ENCODE assay signal across 8 cellular contexts in genomic region chr5:88502179-88503064, GRCh38.
DNase-seq lines count a peak whose midpoint lies in the region; ATAC-seq lines count a peak whose summit lies in the region.

No MANE protein-coding gene starts in this region.

- H3K18ac ChIP-seq in mesendoderm (ENCODE audit: low read length), result no peak overlapping the region

- CTCF ChIA-PET in activated naive CD4-positive, alpha-beta T cell treated with anti-CD3 and anti-CD28 coated beads, Interleukin-2, amount 10 ng/mL, durations not matched to agents 7 days and 5 days (lab: Charles Lee), result interaction anchor here (0.7 kb wide), 1 partner anchor 228 kb away, joined by 3 read pairs; no protein-coding TSS in a partner anchor

- H3K4me1 ChIP-seq in esophagus (ENCODE audit: control insufficient read depth in 2 of 2, insufficient read depth in 2 of 2, low read length in 1 of 2) (no peaks in the 10 kb centered on the region), skeletal muscle satellite cell (ENCODE audit: control insufficient read depth, insufficient read depth, low read length) (no peaks in the 10 kb centered on the region), mesendoderm (ENCODE audit: control insufficient read depth, low read depth, low read length) (no peaks in the 10 kb centered on the region)

- H3K27ac ChIP-seq in esophagus (ENCODE audit: low read depth in 2 of 2, low read length in 1 of 2) (no peak overlapping the region), mesendoderm (ENCODE audit: low read depth, low read length) (no peak overlapping the region)

- H3K4me1 Mint-ChIP-seq in activated naive CD4-positive, alpha-beta T cell treated with anti-CD3 and anti-CD28 coated beads, Interleukin-2, amount 10 ng/mL, durations not matched to agents 7 days and 5 days, result peaks cover 20% of the 10 kb centered on the region

- no peak overlapping the region for H4K8ac ChIP-seq in mesendoderm (ENCODE audit: low read depth, low read length)

- peak; percentile 21 for DNase-seq in activated naive CD4-positive, alpha-beta T cell treated with anti-CD3 and anti-CD28 coated beads, Interleukin-2, amount 10 ng/mL, durations not matched to agents 7 days and 5 days
- DNase-seq in activated naive CD4-positive, alpha-beta T cell (lab: John Stamatoyannopoulos, UW), result no peak
- DNase-seq in RKO (ENCODE audit: low spot score), result peak; percentile 20
- no peak for DNase-seq in mesendoderm
- DNase-seq in activated CD8-positive, alpha-beta memory T cell treated with anti-CD3 and anti-CD28 coated beads, Interleukin-2, amount 50 U/mL, for 4 hours, result no peak

- H2BK5ac ChIP-seq in mesendoderm (ENCODE audit: low read length), result no peak overlapping the region

- no peaks in the 10 kb centered on the region for H3K79me2 ChIP-seq in mesendoderm (ENCODE audit: control insufficient read depth, insufficient read depth, low read length)

- H3K23ac ChIP-seq in mesendoderm (ENCODE audit: low read length), result no peak overlapping the region

- no peaks in the 10 kb centered on the region for H3K79me1 ChIP-seq in mesendoderm (ENCODE audit: low read length)

- H3K27me3 ChIP-seq in esophagus (ENCODE audit: control insufficient read depth in 1 of 2, insufficient read depth in 2 of 2, low read length in 2 of 2) (no peaks in the 10 kb centered on the region), skeletal muscle satellite cell (ENCODE audit: control insufficient read depth, insufficient read depth, low read length) (peaks cover 5% of the 10 kb centered on the region), mesendoderm (ENCODE audit: insufficient read depth, low read length, poor library complexity) (no peaks in the 10 kb centered on the region)

- H3K9me3 Mint-ChIP-seq in activated naive CD4-positive, alpha-beta T cell treated with anti-CD3 and anti-CD28 coated beads, Interleukin-2, amount 10 ng/mL, durations not matched to agents 7 days and 5 days, result no peaks in the 10 kb centered on the region

- no peak overlapping the region for H4K5ac ChIP-seq in mesendoderm (ENCODE audit: low read length)

- H3K56ac ChIP-seq in mesendoderm (ENCODE audit: low read length), result no peak overlapping the region

- H3K9me3 ChIP-seq in esophagus (ENCODE audit: control insufficient read depth in 2 of 2, insufficient read depth in 1 of 2, low read depth in 1 of 2, low read length in 1 of 2) (no peaks in the 10 kb centered on the region), skeletal muscle satellite cell (replicated peaks; ENCODE audit: low read length) (no peaks in the 10 kb centered on the region)

- peak overlapping the region; percentile 79 for H3K4me3 Mint-ChIP-seq in activated naive CD4-positive, alpha-beta T cell treated with anti-CD3 and anti-CD28 coated beads, Interleukin-2, amount 10 ng/mL, durations not matched to agents 7 days and 5 days

- no peak overlapping the region for H2BK120ac ChIP-seq in mesendoderm (ENCODE audit: low read depth, low read length)

- H2BK15ac ChIP-seq in mesendoderm (replicated peaks; ENCODE audit: low read depth), result no peak overlapping the region

- H3K9ac ChIP-seq in skeletal muscle satellite cell (ENCODE audit: low read depth, low read length) (peak overlapping the region; percentile 51), mesendoderm (ENCODE audit: low read length) (no peak overlapping the region)

- H3K36me3 ChIP-seq in esophagus (ENCODE audit: control insufficient read depth in 2 of 2, insufficient read depth in 2 of 2, low read length in 1 of 2), result no peaks in the 10 kb centered on the region
- H3K36me3 ChIP-seq in skeletal muscle satellite cell (ENCODE audit: insufficient read depth, low read length), result no peaks in the 10 kb centered on the region
- no peaks in the 10 kb centered on the region for H3K36me3 ChIP-seq in mesendoderm (ENCODE audit: control insufficient read depth, insufficient read depth, low read length)

- no peaks in the 10 kb centered on the region for H3K36me3 Mint-ChIP-seq in activated naive CD4-positive, alpha-beta T cell treated with anti-CD3 and anti-CD28 coated beads, Interleukin-2, amount 10 ng/mL, durations not matched to agents 7 days and 5 days

- ATAC-seq in HG02759 (IDR thresholded peaks at IDR 0.05; ENCODE audit: unreplicated experiment), result peak; percentile 90

- H3K4me2 ChIP-seq in skeletal muscle satellite cell (ENCODE audit: low read length), result peak overlapping the region; percentile 85
- no peak overlapping the region for H3K4me2 ChIP-seq in mesendoderm (ENCODE audit: low read length)

- H3K27ac Mint-ChIP-seq in activated naive CD4-positive, alpha-beta T cell treated with anti-CD3 and anti-CD28 coated beads, Interleukin-2, amount 10 ng/mL, durations not matched to agents 7 days and 5 days, result peak overlapping the region; percentile 91

- H3K27me3 Mint-ChIP-seq in activated naive CD4-positive, alpha-beta T cell treated with anti-CD3 and anti-CD28 coated beads, Interleukin-2, amount 10 ng/mL, durations not matched to agents 7 days and 5 days, result peaks cover 6% of the 10 kb centered on the region

- no peak overlapping the region for H2AK5ac ChIP-seq in mesendoderm (ENCODE audit: low read length)

- no peak overlapping the region for H3K4ac ChIP-seq in mesendoderm (ENCODE audit: low read depth, low read length)

- peak overlapping the region; percentile 29 to 35 for H3K4me3 ChIP-seq in esophagus (ENCODE audit: low read depth in 1 of 2, low read length in 2 of 2)
- H3K4me3 ChIP-seq in skeletal muscle satellite cell (ENCODE audit: low read length), result peak overlapping the region; percentile 72
- H3K4me3 ChIP-seq in mesendoderm (ENCODE audit: low read length), result no peak overlapping the region

- 25 to 36% methylated on average over 6 of the region's 6 CpGs for WGBS in esophagus, 2 donors
- no CpG with 5 or more reads among the region's 6 CpGs for WGBS in mesendoderm (ENCODE audit: extremely low coverage, insufficient coverage, low lambda C conversion rate)

Comparison
In these comparisons a context has a peak if more than half of its experiments do, and no peak if none do; other contexts are left out.
1. DNase-seq: peak in activated naive CD4-positive, alpha-beta T cell treated with anti-CD3 and anti-CD28 coated beads, Interleukin-2, amount 10 ng/mL, durations not matched to agents 7 days and 5 days (single experiment) and RKO (single experiment); none in activated naive CD4-positive, alpha-beta T cell (0 of 4), mesendoderm (single experiment) and activated CD8-positive, alpha-beta memory T cell treated with anti-CD3 and anti-CD28 coated beads, Interleukin-2, amount 50 U/mL, for 4 hours (single experiment).